Comparison of ENCODE assay signal across 21 cellular contexts in genomic region chrX:154531626-154532025, GRCh38. TPM values are rescaled to one million over a fixed set of nuclear protein-coding genes. Genes with fewer than 3 reads are reported as not detected.
DNase-seq lines count a peak whose midpoint lies in the region; ATAC-seq, FAIRE-seq and TF ChIP-seq lines count a peak whose summit lies in the region.
"Had no signal": no experiment of that assay in that cellular context is flagged by ENCODE, and none has a peak within 500 bp of the region (broad histone marks: within the 10 kb centered on the region; RNA-seq: fewer than 3 reads in every experiment).

No MANE protein-coding gene starts in this region.

- no peaks in the 10 kb centered on the region for H3K27me3 ChIP-seq in HepG2 (ENCODE audit: control insufficient read depth in 1 of 2, insufficient read depth in 2 of 2, low read length in 2 of 2)
- H3K27me3 ChIP-seq: brain microvascular endothelial cell had no signal

- peak overlapping the region; percentile 38 for H3K27ac Mint-ChIP-seq in osteocyte (ENCODE audit: unreplicated experiment)
- H3K27ac Mint-ChIP-seq in activated T-helper 1 cell treated with anti-CD3 and anti-CD28 coated beads, Interleukin-12 subunit alpha, Interleukin-12 subunit beta, Interleukin-2, Interleukin-4 antibody, amounts not matched to agents 30 ng/mL and 10 ng/mL and 1 ng/mL, durations not matched to agents 14 hours and 24 hours and 36 hours: no peak overlapping the region
- H3K27ac Mint-ChIP-seq: stimulated activated naive CD8-positive, alpha-beta T cell treated with anti-CD3 and anti-CD28 coated beads, Interleukin-15, amount 100 ng/mL, for 72 hours had no signal

- BruUV-seq in HepG2 (replicated peaks; lab: Mats Ljungman, UMichigan): no TSS peak

- H3K4me3 Mint-ChIP-seq in osteocyte (ENCODE audit: unreplicated experiment): no peak overlapping the region
- no peak overlapping the region for H3K4me3 Mint-ChIP-seq in activated T-helper 1 cell treated with anti-CD3 and anti-CD28 coated beads, Interleukin-12 subunit alpha, Interleukin-12 subunit beta, Interleukin-2, Interleukin-4 antibody, amounts not matched to agents 30 ng/mL and 10 ng/mL and 1 ng/mL, durations not matched to agents 14 hours and 24 hours and 36 hours
- H3K4me3 Mint-ChIP-seq: stimulated activated naive CD8-positive, alpha-beta T cell treated with anti-CD3 and anti-CD28 coated beads, Interleukin-15, amount 100 ng/mL, for 72 hours had no signal

- H3K9ac ChIP-seq in HepG2 (ENCODE audit: insufficient read depth, low read depth, low read length): no peak overlapping the region

- POLR2A ChIA-PET in HepG2 (lab: Yijun Ruan, JAX): interaction anchor here (0.9 to 6.0 kb wide), 4 partner anchors 10 to 134 kb away, joined by 3 to 38 read pairs (median 5); partner anchors contain the start of genes DNASE1L1 and RPL10

- H3K79me2 ChIP-seq in HepG2 (ENCODE audit: insufficient read depth, low read length): no peaks in the 10 kb centered on the region

- TF ChIP-seq CTCF in fibroblast of pulmonary artery (IDR thresholded peaks at IDR 0.05; ENCODE audit: low read length, missing control alignments): no peak
- TF ChIP-seq CTCF in osteocyte (IDR thresholded peaks at IDR 0.05): no peak
- no peak for TF ChIP-seq CTCF in HepG2 (CRISPR knock-in tag; IDR thresholded peaks at IDR 0.05)

- no peak for FAIRE-seq in HepG2 (lab: Jason Lieb, UNC)

- H3K4me3 ChIP-seq in fibroblast of pulmonary artery (replicated peaks; ENCODE audit: low read depth, low read length) (no peak overlapping the region), HepG2 (replicated peaks in 1 of 3; ENCODE audit: insufficient read depth in 1 of 3, low read depth in 2 of 3, low read length in 3 of 3) (no peak overlapping the region)
- H3K4me3 ChIP-seq: lung, SK-N-MC had no signal

- no peak for TF ChIP-seq RAD21 in HepG2 (CRISPR knock-in tag; IDR thresholded peaks at IDR 0.05)

- H3K27me3 Mint-ChIP-seq in osteocyte (ENCODE audit: unreplicated experiment): no peaks in the 10 kb centered on the region
- no peaks in the 10 kb centered on the region for H3K27me3 Mint-ChIP-seq in activated T-helper 1 cell treated with anti-CD3 and anti-CD28 coated beads, Interleukin-12 subunit alpha, Interleukin-12 subunit beta, Interleukin-2, Interleukin-4 antibody, amounts not matched to agents 30 ng/mL and 10 ng/mL and 1 ng/mL, durations not matched to agents 14 hours and 24 hours and 36 hours (ENCODE audit: insufficient read depth)
- H3K27me3 Mint-ChIP-seq: stimulated activated naive CD8-positive, alpha-beta T cell treated with anti-CD3 and anti-CD28 coated beads, Interleukin-15, amount 100 ng/mL, for 72 hours had no signal

- CTCF ChIA-PET in HepG2 (lab: Yijun Ruan, JAX; ENCODE audit: low intra/inter-chr PET ratio, low total read pairs): no interaction called here

- in situ Hi-C loops in HepG2 (cut with HindIII; ENCODE audit: extremely low pct_ligation_motif_present, low pct_unique_long_range_greater_than_20kb): loop anchor here (25.0 kb wide), 1 partner anchor 119 kb away; the partner anchor contains the start of genes DNASE1L1 and TAFAZZIN

- no peak overlapping the region for H2AFZ ChIP-seq in HepG2 (ENCODE audit: low read length)

- H3K9me3 Mint-ChIP-seq in osteocyte (ENCODE audit: unreplicated experiment): no peaks in the 10 kb centered on the region
- no peaks in the 10 kb centered on the region for H3K9me3 Mint-ChIP-seq in activated T-helper 1 cell treated with anti-CD3 and anti-CD28 coated beads, Interleukin-12 subunit alpha, Interleukin-12 subunit beta, Interleukin-2, Interleukin-4 antibody, amounts not matched to agents 30 ng/mL and 10 ng/mL and 1 ng/mL, durations not matched to agents 14 hours and 24 hours and 36 hours
- H3K9me3 Mint-ChIP-seq: stimulated activated naive CD8-positive, alpha-beta T cell treated with anti-CD3 and anti-CD28 coated beads, Interleukin-15, amount 100 ng/mL, for 72 hours had no signal

- TF ChIP-seq EP300 in HepG2 (IDR thresholded peaks at IDR 0.05; ENCODE audit: low read depth in 2 of 2, low read length in 2 of 2): no peak
- no peak for TF ChIP-seq EP300 in HepG2 (CRISPR knock-in tag; IDR thresholded peaks at IDR 0.05; ENCODE audit: borderline replicate concordance)

- no peaks in the 10 kb centered on the region for H3K9me3 ChIP-seq in HepG2 (ENCODE audit: low read length)

- intact Hi-C loops in activated T-helper 1 cell treated with anti-CD3 and anti-CD28 coated beads, Interleukin-12 subunit alpha, Interleukin-12 subunit beta, Interleukin-2, Interleukin-4 antibody, amounts not matched to agents 30 ng/mL and 10 ng/mL and 1 ng/mL, durations not matched to agents 14 hours and 24 hours and 36 hours (cut with micrococcal nuclease): loop anchor here (5.0 kb wide), 2 partner anchors 39 to 134 kb away; partner anchors contain the start of genes RPL10 and SLC10A3
- intact Hi-C loops in HepG2 (cut with micrococcal nuclease; ENCODE audit: unreplicated experiment): no loop called here

- peaks cover 36% of the 10 kb centered on the region for H3K4me1 ChIP-seq in HepG2 (ENCODE audit: insufficient read depth, low read length)

- TF ChIP-seq POLR2A in HepG2 (IDR thresholded peaks at IDR 0.05; ENCODE audit: insufficient read depth in 1 of 2, low read depth in 2 of 2, low read length in 2 of 2): no peak

- peaks cover 7% of the 10 kb centered on the region for H3K36me3 Mint-ChIP-seq in osteocyte (ENCODE audit: unreplicated experiment)
- peaks cover 7% of the 10 kb centered on the region for H3K36me3 Mint-ChIP-seq in activated T-helper 1 cell treated with anti-CD3 and anti-CD28 coated beads, Interleukin-12 subunit alpha, Interleukin-12 subunit beta, Interleukin-2, Interleukin-4 antibody, amounts not matched to agents 30 ng/mL and 10 ng/mL and 1 ng/mL, durations not matched to agents 14 hours and 24 hours and 36 hours (ENCODE audit: low read depth)

- H3K4me2 ChIP-seq in HepG2 (ENCODE audit: low read depth, low read length): no peak overlapping the region

- no peak for ATAC-seq in HG03159 (IDR thresholded peaks at IDR 0.05; ENCODE audit: unreplicated experiment)
- no peak for ATAC-seq in HepG2
- ATAC-seq: stimulated activated naive CD8-positive, alpha-beta T cell treated with anti-CD3 and anti-CD28 coated beads, Interleukin-15, amount 100 ng/mL, for 72 hours had no signal

- no CpG with 5 or more reads among the region's 16 CpGs for WGBS in HepG2 (ENCODE audit: low lambda C conversion rate)

- no peaks in the 10 kb centered on the region for H4K20me1 ChIP-seq in HepG2 (ENCODE audit: insufficient read depth, low read length)

- peak; percentile 86 for DNase-seq in EH (ENCODE audit: low read depth)
- peak; percentile 71 for DNase-seq in NCI-H226
- DNase-seq in fibroblast of pulmonary artery (ENCODE audit: low read depth): peak; percentile 40
- DNase-seq in osteocyte (ENCODE audit: extremely low spot score, unreplicated experiment): no peak
- DNase-seq in cortex of kidney (lab: John Stamatoyannopoulos, UW): no peak
- DNase-seq in activated T-helper 1 cell treated with anti-CD3 and anti-CD28 coated beads, Interleukin-12 subunit alpha, Interleukin-12 subunit beta, Interleukin-2, Interleukin-4 antibody, amounts not matched to agents 30 ng/mL and 10 ng/mL and 1 ng/mL, durations not matched to agents 14 hours and 24 hours and 36 hours (ENCODE audit: low spot score): no peak
- no peak for DNase-seq in HepG2 (ENCODE audit: low spot score)
- DNase-seq: activated CD4-positive, alpha-beta T cell treated with anti-CD3 and anti-CD28 coated beads for 4 hours; activated CD8-positive, alpha-beta memory T cell treated with anti-CD3 and anti-CD28 coated beads, Interleukin-2, amount 50 U/mL, for 48 hours; activated naive CD4-positive, alpha-beta T cell; brain microvascular endothelial cell; GDM1; H7; NCI-H1048; NCI-H2081; NCI-H526 treated with DMSO at 0.1 percent for 48 hours; OCI-M1; stimulated activated naive CD8-positive, alpha-beta T cell treated with anti-CD3 and anti-CD28 coated beads, Interleukin-15, amount 100 ng/mL, for 72 hours had no signal

- peaks cover 4 to 13% of the 10 kb centered on the region in 2 experiments; a peak in 3 of 5 replicates for H3K36me3 ChIP-seq in HepG2 (replicated peaks in 1 of 2; ENCODE audit: control insufficient read depth in 1 of 2, insufficient read depth in 2 of 2, low read length in 2 of 2)

- H3K27ac ChIP-seq in HepG2 (ENCODE audit: extremely low read length, insufficient read depth, low read length): no peak overlapping the region
- H3K27ac ChIP-seq: brain microvascular endothelial cell, SK-N-MC had no signal

- H3K4me1 Mint-ChIP-seq in osteocyte (ENCODE audit: unreplicated experiment): peaks cover 32% of the 10 kb centered on the region
- H3K4me1 Mint-ChIP-seq in activated T-helper 1 cell treated with anti-CD3 and anti-CD28 coated beads, Interleukin-12 subunit alpha, Interleukin-12 subunit beta, Interleukin-2, Interleukin-4 antibody, amounts not matched to agents 30 ng/mL and 10 ng/mL and 1 ng/mL, durations not matched to agents 14 hours and 24 hours and 36 hours (ENCODE audit: low read depth): peaks cover 14% of the 10 kb centered on the region

RNA-seq across cellular contexts. Expression of gene G6PD, which starts 15.0 kb away (rescaled TPM):
- total RNA-seq in osteocyte (103 and 108 TPM in 2 replicates), HepG2 (2016; rRNA removed; fragmentation: Illumina TruSeq; extraction: Trizol) (28.8 and 44.6 TPM in 2 replicates)
- 72.4 and 74.8 TPM in 2 replicates for total RNA-seq in activated T-helper 1 cell treated with anti-CD3 and anti-CD28 coated beads, Interleukin-12 subunit alpha, Interleukin-12 subunit beta, Interleukin-2, Interleukin-4 antibody, amounts not matched to agents 30 ng/mL and 10 ng/mL and 1 ng/mL, durations not matched to agents 14 hours and 24 hours and 36 hours
- 31.2 and 32.2 TPM in 2 replicates for total RNA-seq in HepG2 (2016; cell fraction: cytosol; rRNA removed; fragmentation: Illumina TruSeq; extraction: Trizol; ENCODE audit: low read depth)
- 31.8 and 35.7 TPM in 2 replicates for total RNA-seq in HepG2 (2016; cell fraction: insoluble cytoplasmic fraction; rRNA removed; fragmentation: Illumina TruSeq; extraction: Trizol)
- total RNA-seq in HepG2 (2016; cell fraction: membrane; rRNA removed; fragmentation: Illumina TruSeq; extraction: Trizol): 17.4 and 19.0 TPM in 2 replicates
- 29.9 and 30.0 TPM in 2 replicates for total RNA-seq in HepG2 (2016; cell fraction: nucleus; rRNA removed; fragmentation: Illumina TruSeq; extraction: Trizol)
- polyA plus RNA-seq in HepG2 (2011; rRNA removed): 18.8 and 19.5 TPM in 2 replicates
- 10.6 and 13.2 TPM in 2 replicates for polyA plus RNA-seq in HepG2 (2011; cell fraction: cytosol; rRNA removed)
- polyA plus RNA-seq in HepG2 (2011; cell fraction: nucleus; rRNA removed): 56.3 and 68.9 TPM in 2 replicates
- 42.2 and 78.7 TPM in 2 replicates for polyA plus RNA-seq in HepG2 (2012)
- 20.7 and 21.1 TPM in 2 replicates for polyA plus RNA-seq in HepG2 (2016; cell fraction: cytosol; fragmentation: Illumina TruSeq; extraction: Trizol; ENCODE audit: low read depth)
- 81.5 and 118 TPM in 2 replicates for polyA plus RNA-seq in HepG2 (2016; cell fraction: insoluble cytoplasmic fraction; fragmentation: Illumina TruSeq; extraction: Trizol; ENCODE audit: low read depth)
- polyA plus RNA-seq in HepG2 (2016; cell fraction: membrane; fragmentation: Illumina TruSeq; extraction: Trizol; ENCODE audit: low read depth): 27.9 and 29.6 TPM in 2 replicates
- polyA plus RNA-seq in HepG2 (2016; cell fraction: nucleus; fragmentation: Illumina TruSeq; extraction: Trizol; ENCODE audit: insufficient read depth, low read depth): 75.8 and 80.5 TPM in 2 replicates
- polyA minus RNA-seq in HepG2 (2011; rRNA and poly(A)+ RNA removed; ENCODE audit: low replicate concordance): 44.6 and 150 TPM in 2 replicates
- 19.2 and 20.1 TPM in 2 replicates for polyA minus RNA-seq in HepG2 (2011; cell fraction: cytosol; rRNA and poly(A)+ RNA removed)
- polyA minus RNA-seq in HepG2 (2011; cell fraction: nucleus; rRNA and poly(A)+ RNA removed): 21.4 and 32.2 TPM in 2 replicates

RNA-seq across cellular contexts. Expression of gene FAM3A, which starts 15.6 kb away (rescaled TPM):
- total RNA-seq in osteocyte (38.2 and 40.4 TPM in 2 replicates), HepG2 (2016; rRNA removed; fragmentation: Illumina TruSeq; extraction: Trizol) (6.7 and 11.2 TPM in 2 replicates)
- total RNA-seq in activated T-helper 1 cell treated with anti-CD3 and anti-CD28 coated beads, Interleukin-12 subunit alpha, Interleukin-12 subunit beta, Interleukin-2, Interleukin-4 antibody, amounts not matched to agents 30 ng/mL and 10 ng/mL and 1 ng/mL, durations not matched to agents 14 hours and 24 hours and 36 hours: 35.9 and 40.1 TPM in 2 replicates
- total RNA-seq in HepG2 (2016; cell fraction: cytosol; rRNA removed; fragmentation: Illumina TruSeq; extraction: Trizol; ENCODE audit: low read depth): 6.0 and 6.7 TPM in 2 replicates
- 6.9 and 11.7 TPM in 2 replicates for total RNA-seq in HepG2 (2016; cell fraction: insoluble cytoplasmic fraction; rRNA removed; fragmentation: Illumina TruSeq; extraction: Trizol)
- total RNA-seq in HepG2 (2016; cell fraction: membrane; rRNA removed; fragmentation: Illumina TruSeq; extraction: Trizol): 11.4 and 13.2 TPM in 2 replicates
- 8.6 and 11.3 TPM in 2 replicates for total RNA-seq in HepG2 (2016; cell fraction: nucleus; rRNA removed; fragmentation: Illumina TruSeq; extraction: Trizol)
- polyA plus RNA-seq in HepG2 (2011; rRNA removed): 22.7 and 26.0 TPM in 2 replicates
- 20.0 and 31.3 TPM in 2 replicates for polyA plus RNA-seq in HepG2 (2011; cell fraction: cytosol; rRNA removed)
- 76.1 and 87.3 TPM in 2 replicates for polyA plus RNA-seq in HepG2 (2011; cell fraction: nucleus; rRNA removed)
- polyA plus RNA-seq in HepG2 (2012): 11.8 and 16.0 TPM in 2 replicates
- 9.5 and 10.6 TPM in 2 replicates for polyA plus RNA-seq in HepG2 (2016; cell fraction: cytosol; fragmentation: Illumina TruSeq; extraction: Trizol; ENCODE audit: low read depth)
- polyA plus RNA-seq in HepG2 (2016; cell fraction: insoluble cytoplasmic fraction; fragmentation: Illumina TruSeq; extraction: Trizol; ENCODE audit: low read depth): 6.1 and 11.2 TPM in 2 replicates
- 11.5 and 11.8 TPM in 2 replicates for polyA plus RNA-seq in HepG2 (2016; cell fraction: membrane; fragmentation: Illumina TruSeq; extraction: Trizol; ENCODE audit: low read depth)
- polyA plus RNA-seq in HepG2 (2016; cell fraction: nucleus; fragmentation: Illumina TruSeq; extraction: Trizol; ENCODE audit: insufficient read depth, low read depth): 22.0 and 23.9 TPM in 2 replicates
- 22.5 and 32.8 TPM in 2 replicates for polyA minus RNA-seq in HepG2 (2011; rRNA and poly(A)+ RNA removed; ENCODE audit: low replicate concordance)
- polyA minus RNA-seq in HepG2 (2011; cell fraction: cytosol; rRNA and poly(A)+ RNA removed): 9.7 and 11.3 TPM in 2 replicates
- 5.7 and 7.8 TPM in 2 replicates for polyA minus RNA-seq in HepG2 (2011; cell fraction: nucleus; rRNA and poly(A)+ RNA removed)

RNA-seq across cellular contexts. Expression of gene IKBKG, which starts 15.8 kb away (rescaled TPM):
- total RNA-seq in osteocyte: 23.6 and 25.0 TPM in 2 replicates
- total RNA-seq in activated T-helper 1 cell treated with anti-CD3 and anti-CD28 coated beads, Interleukin-12 subunit alpha, Interleukin-12 subunit beta, Interleukin-2, Interleukin-4 antibody, amounts not matched to agents 30 ng/mL and 10 ng/mL and 1 ng/mL, durations not matched to agents 14 hours and 24 hours and 36 hours: 40.7 and 41.2 TPM in 2 replicates
- total RNA-seq in HepG2 (2016; rRNA removed; fragmentation: Illumina TruSeq; extraction: Trizol): 26.5 and 30.6 TPM in 2 replicates
- 5.0 and 5.2 TPM in 2 replicates for total RNA-seq in HepG2 (2016; cell fraction: cytosol; rRNA removed; fragmentation: Illumina TruSeq; extraction: Trizol; ENCODE audit: low read depth)
- 23.9 and 32.1 TPM in 2 replicates for total RNA-seq in HepG2 (2016; cell fraction: insoluble cytoplasmic fraction; rRNA removed; fragmentation: Illumina TruSeq; extraction: Trizol)
- total RNA-seq in HepG2 (2016; cell fraction: membrane; rRNA removed; fragmentation: Illumina TruSeq; extraction: Trizol): 8.3 and 8.6 TPM in 2 replicates
- total RNA-seq in HepG2 (2016; cell fraction: nucleus; rRNA removed; fragmentation: Illumina TruSeq; extraction: Trizol): 26.2 and 29.8 TPM in 2 replicates
- polyA plus RNA-seq in HepG2 (2011; rRNA removed): 44.3 and 57.9 TPM in 2 replicates
- polyA plus RNA-seq in HepG2 (2011; cell fraction: cytosol; rRNA removed): 37.0 and 45.4 TPM in 2 replicates
- polyA plus RNA-seq in HepG2 (2011; cell fraction: nucleus; rRNA removed): 220 and 234 TPM in 2 replicates
- polyA plus RNA-seq in HepG2 (2012): 20.6 and 37.0 TPM in 2 replicates
- 3.9 TPM in 2 replicates for polyA plus RNA-seq in HepG2 (2016; cell fraction: cytosol; fragmentation: Illumina TruSeq; extraction: Trizol; ENCODE audit: low read depth)
- polyA plus RNA-seq in HepG2 (2016; cell fraction: insoluble cytoplasmic fraction; fragmentation: Illumina TruSeq; extraction: Trizol; ENCODE audit: low read depth): 24.9 and 29.4 TPM in 2 replicates
- 6.6 and 6.7 TPM in 2 replicates for polyA plus RNA-seq in HepG2 (2016; cell fraction: membrane; fragmentation: Illumina TruSeq; extraction: Trizol; ENCODE audit: low read depth)
- 63.5 and 67.1 TPM in 2 replicates for polyA plus RNA-seq in HepG2 (2016; cell fraction: nucleus; fragmentation: Illumina TruSeq; extraction: Trizol; ENCODE audit: insufficient read depth, low read depth)
- polyA minus RNA-seq in HepG2 (2011; rRNA and poly(A)+ RNA removed; ENCODE audit: low replicate concordance): 19.1 and 42.7 TPM in 2 replicates
- 17.9 and 20.8 TPM in 2 replicates for polyA minus RNA-seq in HepG2 (2011; cell fraction: cytosol; rRNA and poly(A)+ RNA removed)
- polyA minus RNA-seq in HepG2 (2011; cell fraction: nucleus; rRNA and poly(A)+ RNA removed): 36.8 and 37.0 TPM in 2 replicates

RNA-seq across cellular contexts. Expression of gene SLC10A3, which starts 41.2 kb away (rescaled TPM):
- 20.6 and 22.4 TPM in 2 replicates for total RNA-seq in osteocyte
- 19.9 and 23.1 TPM in 2 replicates for total RNA-seq in activated T-helper 1 cell treated with anti-CD3 and anti-CD28 coated beads, Interleukin-12 subunit alpha, Interleukin-12 subunit beta, Interleukin-2, Interleukin-4 antibody, amounts not matched to agents 30 ng/mL and 10 ng/mL and 1 ng/mL, durations not matched to agents 14 hours and 24 hours and 36 hours
- 10.1 and 10.8 TPM in 2 replicates for total RNA-seq in HepG2 (2016; rRNA removed; fragmentation: Illumina TruSeq; extraction: Trizol)
- total RNA-seq in HepG2 (2016; cell fraction: cytosol; rRNA removed; fragmentation: Illumina TruSeq; extraction: Trizol; ENCODE audit: low read depth): 9.0 and 10.7 TPM in 2 replicates
- total RNA-seq in HepG2 (2016; cell fraction: insoluble cytoplasmic fraction; rRNA removed; fragmentation: Illumina TruSeq; extraction: Trizol): 7.1 and 10.6 TPM in 2 replicates
- 19.7 and 23.5 TPM in 2 replicates for total RNA-seq in HepG2 (2016; cell fraction: membrane; rRNA removed; fragmentation: Illumina TruSeq; extraction: Trizol)
- 5.5 and 5.9 TPM in 2 replicates for total RNA-seq in HepG2 (2016; cell fraction: nucleus; rRNA removed; fragmentation: Illumina TruSeq; extraction: Trizol)
- polyA plus RNA-seq in HepG2 (2011; rRNA removed): 11.5 and 13.7 TPM in 2 replicates
- polyA plus RNA-seq in HepG2 (2011; cell fraction: cytosol; rRNA removed): 12.8 and 15.4 TPM in 2 replicates
- polyA plus RNA-seq in HepG2 (2011; cell fraction: nucleus; rRNA removed): 12.0 and 13.6 TPM in 2 replicates
- polyA plus RNA-seq in HepG2 (2012): 7.8 and 12.5 TPM in 2 replicates
- polyA plus RNA-seq in HepG2 (2016; cell fraction: cytosol; fragmentation: Illumina TruSeq; extraction: Trizol; ENCODE audit: low read depth): 16.2 and 21.3 TPM in 2 replicates
- polyA plus RNA-seq in HepG2 (2016; cell fraction: insoluble cytoplasmic fraction; fragmentation: Illumina TruSeq; extraction: Trizol; ENCODE audit: low read depth): 14.1 and 15.3 TPM in 2 replicates
- polyA plus RNA-seq in HepG2 (2016; cell fraction: membrane; fragmentation: Illumina TruSeq; extraction: Trizol; ENCODE audit: low read depth): 27.8 and 30.6 TPM in 2 replicates
- 13.1 TPM in 2 replicates for polyA plus RNA-seq in HepG2 (2016; cell fraction: nucleus; fragmentation: Illumina TruSeq; extraction: Trizol; ENCODE audit: insufficient read depth, low read depth)
- polyA minus RNA-seq in HepG2 (2011; rRNA and poly(A)+ RNA removed; ENCODE audit: low replicate concordance): 21.1 and 41.7 TPM in 2 replicates
- polyA minus RNA-seq in HepG2 (2011; cell fraction: cytosol; rRNA and poly(A)+ RNA removed): 6.5 and 11.1 TPM in 2 replicates
- polyA minus RNA-seq in HepG2 (2011; cell fraction: nucleus; rRNA and poly(A)+ RNA removed): 2.3 and 2.5 TPM in 2 replicates

RNA-seq across cellular contexts. Expression of gene UBL4A, which starts 45.2 kb away (rescaled TPM):
- total RNA-seq in osteocyte: 17.4 and 18.5 TPM in 2 replicates
- 59.2 and 63.5 TPM in 2 replicates for total RNA-seq in activated T-helper 1 cell treated with anti-CD3 and anti-CD28 coated beads, Interleukin-12 subunit alpha, Interleukin-12 subunit beta, Interleukin-2, Interleukin-4 antibody, amounts not matched to agents 30 ng/mL and 10 ng/mL and 1 ng/mL, durations not matched to agents 14 hours and 24 hours and 36 hours
- 25.5 and 29.1 TPM in 2 replicates for total RNA-seq in HepG2 (2016; rRNA removed; fragmentation: Illumina TruSeq; extraction: Trizol)
- total RNA-seq in HepG2 (2016; cell fraction: cytosol; rRNA removed; fragmentation: Illumina TruSeq; extraction: Trizol; ENCODE audit: low read depth): 11.4 and 12.2 TPM in 2 replicates
- total RNA-seq in HepG2 (2016; cell fraction: insoluble cytoplasmic fraction; rRNA removed; fragmentation: Illumina TruSeq; extraction: Trizol): 26.5 and 28.9 TPM in 2 replicates
- total RNA-seq in HepG2 (2016; cell fraction: membrane; rRNA removed; fragmentation: Illumina TruSeq; extraction: Trizol): 32.1 and 33.9 TPM in 2 replicates
- total RNA-seq in HepG2 (2016; cell fraction: nucleus; rRNA removed; fragmentation: Illumina TruSeq; extraction: Trizol): 10.4 and 12.9 TPM in 2 replicates
- polyA plus RNA-seq in HepG2 (2011; rRNA removed): 16.8 and 21.7 TPM in 2 replicates
- polyA plus RNA-seq in HepG2 (2011; cell fraction: cytosol; rRNA removed): 20.9 and 32.4 TPM in 2 replicates
- 11.5 and 13.8 TPM in 2 replicates for polyA plus RNA-seq in HepG2 (2011; cell fraction: nucleus; rRNA removed)
- 14.3 and 16.6 TPM in 2 replicates for polyA plus RNA-seq in HepG2 (2012)
- polyA plus RNA-seq in HepG2 (2016; cell fraction: cytosol; fragmentation: Illumina TruSeq; extraction: Trizol; ENCODE audit: low read depth): 12.8 and 14.0 TPM in 2 replicates
- 21.9 and 28.0 TPM in 2 replicates for polyA plus RNA-seq in HepG2 (2016; cell fraction: insoluble cytoplasmic fraction; fragmentation: Illumina TruSeq; extraction: Trizol; ENCODE audit: low read depth)
- polyA plus RNA-seq in HepG2 (2016; cell fraction: membrane; fragmentation: Illumina TruSeq; extraction: Trizol; ENCODE audit: low read depth): 24.6 and 26.6 TPM in 2 replicates
- polyA plus RNA-seq in HepG2 (2016; cell fraction: nucleus; fragmentation: Illumina TruSeq; extraction: Trizol; ENCODE audit: insufficient read depth, low read depth): 17.4 and 20.6 TPM in 2 replicates
- 32.9 and 96.4 TPM in 2 replicates for polyA minus RNA-seq in HepG2 (2011; rRNA and poly(A)+ RNA removed; ENCODE audit: low replicate concordance)
- 13.2 and 18.6 TPM in 2 replicates for polyA minus RNA-seq in HepG2 (2011; cell fraction: cytosol; rRNA and poly(A)+ RNA removed)
- 3.0 and 4.6 TPM in 2 replicates for polyA minus RNA-seq in HepG2 (2011; cell fraction: nucleus; rRNA and poly(A)+ RNA removed)

Comparison
In these comparisons a context has a peak if more than half of its experiments do, and no peak if none do; other contexts are left out.
1. DNase-seq: peak in EH (single experiment), NCI-H226 (single experiment) and fibroblast of pulmonary artery (single experiment); none in osteocyte (single experiment), cortex of kidney (single experiment), activated T-helper 1 cell treated with anti-CD3 and anti-CD28 coated beads, Interleukin-12 subunit alpha, Interleukin-12 subunit beta, Interleukin-2, Interleukin-4 antibody, amounts not matched to agents 30 ng/mL and 10 ng/mL and 1 ng/mL, durations not matched to agents 14 hours and 24 hours and 36 hours (single experiment) and HepG2 (single experiment).